Comparison of ENCODE assay signal across 8 cellular contexts in genomic region chr12:56299308-56299852, GRCh38. TPM values are rescaled to one million over a fixed set of nuclear protein-coding genes. Genes with fewer than 3 reads are reported as not detected.
DNase-seq lines count a peak whose midpoint lies in the region; ATAC-seq, FAIRE-seq and TF ChIP-seq lines count a peak whose summit lies in the region.

No MANE protein-coding gene starts in this region.

- no peak for TF ChIP-seq RAD21 in HepG2 (CRISPR knock-in tag; IDR thresholded peaks at IDR 0.05)

- H3K27me3 ChIP-seq in Panc1 (ENCODE audit: control insufficient read depth, insufficient read depth, low read length) (no peaks in the 10 kb centered on the region), HepG2 (ENCODE audit: control insufficient read depth in 1 of 2, insufficient read depth in 2 of 2, low read length in 2 of 2) (no peaks in the 10 kb centered on the region; a peak in 1 of 5 replicates)

- WGBS in HepG2 (ENCODE audit: low lambda C conversion rate): under 1% methylated on average over 8 of the region's 10 CpGs

- peak overlapping the region; percentile 96 to 98 for H3K4me3 Mint-ChIP-seq in stimulated activated naive CD8-positive, alpha-beta T cell treated with anti-CD3 and anti-CD28 coated beads, Interleukin-15, amount 100 ng/mL, for 72 hours

- intact Hi-C loops in Right ventricle myocardium inferior (cut with DNase I): no loop called here
- intact Hi-C loops in cardiac septum (cut with DNase I): no loop called here
- intact Hi-C loops in Panc1 (cut with micrococcal nuclease; ENCODE audit: unreplicated experiment): no loop called here
- intact Hi-C loops in HepG2 (cut with micrococcal nuclease; ENCODE audit: unreplicated experiment): no loop called here

- no peaks in the 10 kb centered on the region for H3K27me3 Mint-ChIP-seq in stimulated activated naive CD8-positive, alpha-beta T cell treated with anti-CD3 and anti-CD28 coated beads, Interleukin-15, amount 100 ng/mL, for 72 hours

- H3K4me2 ChIP-seq in HepG2 (ENCODE audit: low read depth, low read length): peak overlapping the region; percentile 77

- H3K4me1 ChIP-seq in Panc1 (ENCODE audit: control insufficient read depth, insufficient read depth, low read length) (peaks cover 7% of the 10 kb centered on the region), HepG2 (ENCODE audit: insufficient read depth, low read length) (peaks cover 68% of the 10 kb centered on the region)

- peak overlapping the region; percentile 86 for H3K9ac ChIP-seq in HepG2 (ENCODE audit: insufficient read depth, low read depth, low read length)

- H3K36me3 ChIP-seq in Panc1 (ENCODE audit: control insufficient read depth, insufficient read depth, low read length): peaks cover 6% of the 10 kb centered on the region
- H3K36me3 ChIP-seq in HepG2 (replicated peaks in 1 of 2; ENCODE audit: control insufficient read depth in 1 of 2, insufficient read depth in 2 of 2, low read length in 2 of 2): peaks cover 2 to 13% of the 10 kb centered on the region in 2 experiments; a peak in 3 of 5 replicates

- peaks cover 47% of the 10 kb centered on the region for H3K79me2 ChIP-seq in HepG2 (ENCODE audit: insufficient read depth, low read length)

- ATAC-seq in Right ventricle myocardium inferior (peak; percentile 3), Panc1 (no peak), HepG2 (peak; percentile 1; the same call in 2 of the 3 replicates), GM19324 (IDR thresholded peaks at IDR 0.05; ENCODE audit: low FRiP score, unreplicated experiment) (no peak)
- ATAC-seq in stimulated activated naive CD8-positive, alpha-beta T cell treated with anti-CD3 and anti-CD28 coated beads, Interleukin-15, amount 100 ng/mL, for 72 hours: peak; percentile 3

- H2AFZ ChIP-seq in HepG2 (ENCODE audit: low read length): no peak overlapping the region

- FAIRE-seq in HepG2 (lab: Jason Lieb, UNC): peak; percentile 21

- TF ChIP-seq CTCF in Panc1 (IDR thresholded peaks at IDR 0.05) (no peak), cardiac fibroblast (IDR thresholded peaks at IDR 0.05; ENCODE audit: low read depth, low read length) (no peak), HepG2 (CRISPR knock-in tag; IDR thresholded peaks at IDR 0.05) (no peak; the same call in 1 of the 2 replicates)

- peaks cover 55% of the 10 kb centered on the region for H3K4me1 Mint-ChIP-seq in stimulated activated naive CD8-positive, alpha-beta T cell treated with anti-CD3 and anti-CD28 coated beads, Interleukin-15, amount 100 ng/mL, for 72 hours

- peak overlapping the region; percentile 64 to 92 for H3K4me3 ChIP-seq in Panc1 (ENCODE audit: low read depth in 2 of 2, low read length in 2 of 2)
- peak overlapping the region; percentile 73 to 89 for H3K4me3 ChIP-seq in cardiac fibroblast (replicated peaks in 1 of 2; ENCODE audit: low read depth in 2 of 2, low read length in 2 of 2)
- H3K4me3 ChIP-seq in HepG2 (replicated peaks in 1 of 3; ENCODE audit: insufficient read depth in 1 of 3, low read depth in 2 of 3, low read length in 3 of 3): peak overlapping the region; percentile 76 to 97 (median 94)

- no peaks in the 10 kb centered on the region for H3K9me3 ChIP-seq in Panc1 (ENCODE audit: control insufficient read depth, insufficient read depth, low read depth, low read length)
- H3K9me3 ChIP-seq in HepG2 (ENCODE audit: low read length): no peaks in the 10 kb centered on the region

- peak overlapping the region; percentile 95 to 97 for H3K27ac Mint-ChIP-seq in stimulated activated naive CD8-positive, alpha-beta T cell treated with anti-CD3 and anti-CD28 coated beads, Interleukin-15, amount 100 ng/mL, for 72 hours

- peak in 1 of 2 experiments; percentile 38; a peak in 1 of 4 replicates for TF ChIP-seq POLR2A in HepG2 (IDR thresholded peaks at IDR 0.05; ENCODE audit: insufficient read depth in 1 of 2, low read depth in 2 of 2, low read length in 2 of 2)

- BruUV-seq in Panc1 (replicated peaks; lab: Mats Ljungman, UMichigan): no TSS peak
- TSS peak; percentile 59 for BruUV-seq in HepG2 (replicated peaks; lab: Mats Ljungman, UMichigan)

- no peaks in the 10 kb centered on the region; the same call in 1 of the 2 replicates for H4K20me1 ChIP-seq in HepG2 (ENCODE audit: insufficient read depth, low read length)

- DNase-seq in Right ventricle myocardium inferior (ENCODE audit: missing footprints) (no peak), cardiac septum (ENCODE audit: low spot score) (no peak), Panc1 (ENCODE audit: low read depth, low spot score) (no peak), cardiac fibroblast (ENCODE audit: low read depth in 2 of 2) (peak in 1 of 2 donors; percentile 33), HepG2 (ENCODE audit: low spot score) (no peak)
- no peak for DNase-seq in stimulated activated naive CD8-positive, alpha-beta T cell treated with anti-CD3 and anti-CD28 coated beads, Interleukin-15, amount 100 ng/mL, for 72 hours
- DNase-seq in NK-92 treated with Interleukin-12 subunit alpha and Interleukin-12 subunit beta, amount 100 ng/mL, for 24 hours (lab: John Stamatoyannopoulos, UW): no peak

- CTCF ChIA-PET in Panc1 (lab: Charles Lee) (interaction anchor here (1.0 kb wide), 1 partner anchor 110 kb away, joined by 3 read pairs; the partner anchor contains the start of gene SMARCC2), HepG2 (lab: Yijun Ruan, JAX; ENCODE audit: low intra/inter-chr PET ratio, low total read pairs) (no interaction called here)

- TF ChIP-seq EP300 in HepG2 (IDR thresholded peaks at IDR 0.05; ENCODE audit: low read depth in 2 of 2, low read length in 2 of 2) (no peak), HepG2 (CRISPR knock-in tag; IDR thresholded peaks at IDR 0.05; ENCODE audit: borderline replicate concordance) (no peak)

- H3K9me3 Mint-ChIP-seq in stimulated activated naive CD8-positive, alpha-beta T cell treated with anti-CD3 and anti-CD28 coated beads, Interleukin-15, amount 100 ng/mL, for 72 hours: no peaks in the 10 kb centered on the region

- in situ Hi-C loops in Panc1 (cut with HindIII; ENCODE audit: low pct_unique_long_range_greater_than_20kb, low sequenced_read_pairs): no loop called here
- in situ Hi-C loops in HepG2 (cut with HindIII; ENCODE audit: extremely low pct_ligation_motif_present, low pct_unique_long_range_greater_than_20kb): no loop called here

- H3K27ac ChIP-seq in Panc1 (ENCODE audit: low read length): peak overlapping the region; percentile 98
- peak overlapping the region; percentile 96 for H3K27ac ChIP-seq in HepG2 (ENCODE audit: extremely low read length, insufficient read depth, low read length)

- POLR2A ChIA-PET in Panc1 (lab: Charles Lee): no interaction called here
- POLR2A ChIA-PET in HepG2 (lab: Yijun Ruan, JAX): interaction anchor here (0.6 to 2.8 kb wide), 12 partner anchors 10 to 195 kb away, joined by 3 to 16 read pairs (median 4); partner anchors contain the start of genes ANKRD52, COQ10A, ESYT1 and PA2G4

RNA-seq across cellular contexts. Expression of gene CS, which starts 0.8 kb away (rescaled TPM):
- total RNA-seq in Right ventricle myocardium inferior: 799 TPM
- 570 TPM for total RNA-seq in cardiac septum
- 240 TPM for total RNA-seq in Panc1 (2021; ENCODE audit: unreplicated experiment)
- polyA plus RNA-seq in Panc1 (2012; ENCODE audit: insufficient read length): 199 TPM
- 175 and 243 TPM in 2 replicates for total RNA-seq in HepG2 (2016; rRNA removed; fragmentation: Illumina TruSeq; extraction: Trizol)
- 84.6 and 90.4 TPM in 2 replicates for total RNA-seq in HepG2 (2016; cell fraction: cytosol; rRNA removed; fragmentation: Illumina TruSeq; extraction: Trizol; ENCODE audit: low read depth)
- 173 and 226 TPM in 2 replicates for total RNA-seq in HepG2 (2016; cell fraction: insoluble cytoplasmic fraction; rRNA removed; fragmentation: Illumina TruSeq; extraction: Trizol)
- 154 and 164 TPM in 2 replicates for total RNA-seq in HepG2 (2016; cell fraction: membrane; rRNA removed; fragmentation: Illumina TruSeq; extraction: Trizol)
- total RNA-seq in HepG2 (2016; cell fraction: nucleus; rRNA removed; fragmentation: Illumina TruSeq; extraction: Trizol): 167 and 188 TPM in 2 replicates
- polyA plus RNA-seq in HepG2 (2011; rRNA removed): 173 and 177 TPM in 2 replicates
- polyA plus RNA-seq in HepG2 (2011; cell fraction: cytosol; rRNA removed): 103 and 144 TPM in 2 replicates
- polyA plus RNA-seq in HepG2 (2011; cell fraction: nucleus; rRNA removed): 269 and 358 TPM in 2 replicates
- 154 and 155 TPM in 2 replicates for polyA plus RNA-seq in HepG2 (2012)
- 54.5 and 60.2 TPM in 2 replicates for polyA plus RNA-seq in HepG2 (2016; cell fraction: cytosol; fragmentation: Illumina TruSeq; extraction: Trizol; ENCODE audit: low read depth)
- 276 and 332 TPM in 2 replicates for polyA plus RNA-seq in HepG2 (2016; cell fraction: insoluble cytoplasmic fraction; fragmentation: Illumina TruSeq; extraction: Trizol; ENCODE audit: low read depth)
- 169 and 187 TPM in 2 replicates for polyA plus RNA-seq in HepG2 (2016; cell fraction: membrane; fragmentation: Illumina TruSeq; extraction: Trizol; ENCODE audit: low read depth)
- 390 and 405 TPM in 2 replicates for polyA plus RNA-seq in HepG2 (2016; cell fraction: nucleus; fragmentation: Illumina TruSeq; extraction: Trizol; ENCODE audit: insufficient read depth, low read depth)
- polyA minus RNA-seq in HepG2 (2011; rRNA and poly(A)+ RNA removed; ENCODE audit: low replicate concordance): 196 and 204 TPM in 2 replicates
- polyA minus RNA-seq in HepG2 (2011; cell fraction: cytosol; rRNA and poly(A)+ RNA removed): 208 and 227 TPM in 2 replicates
- polyA minus RNA-seq in HepG2 (2011; cell fraction: nucleus; rRNA and poly(A)+ RNA removed): 128 and 180 TPM in 2 replicates

RNA-seq across cellular contexts. Expression of gene CNPY2, which starts 16.4 kb away (rescaled TPM):
- 36.5 TPM for total RNA-seq in Right ventricle myocardium inferior
- 38.0 TPM for total RNA-seq in cardiac septum
- total RNA-seq in Panc1 (2021; ENCODE audit: unreplicated experiment): 115 TPM
- polyA plus RNA-seq in Panc1 (2012; ENCODE audit: insufficient read length): 112 TPM
- total RNA-seq in HepG2 (2016; rRNA removed; fragmentation: Illumina TruSeq; extraction: Trizol): 246 and 356 TPM in 2 replicates
- total RNA-seq in HepG2 (2016; cell fraction: cytosol; rRNA removed; fragmentation: Illumina TruSeq; extraction: Trizol; ENCODE audit: low read depth): 86.2 and 116 TPM in 2 replicates
- 297 and 346 TPM in 2 replicates for total RNA-seq in HepG2 (2016; cell fraction: insoluble cytoplasmic fraction; rRNA removed; fragmentation: Illumina TruSeq; extraction: Trizol)
- 159 and 178 TPM in 2 replicates for total RNA-seq in HepG2 (2016; cell fraction: membrane; rRNA removed; fragmentation: Illumina TruSeq; extraction: Trizol)
- total RNA-seq in HepG2 (2016; cell fraction: nucleus; rRNA removed; fragmentation: Illumina TruSeq; extraction: Trizol): 222 and 249 TPM in 2 replicates
- 250 and 285 TPM in 2 replicates for polyA plus RNA-seq in HepG2 (2011; rRNA removed)
- 234 and 239 TPM in 2 replicates for polyA plus RNA-seq in HepG2 (2011; cell fraction: cytosol; rRNA removed)
- 93.0 and 101 TPM in 2 replicates for polyA plus RNA-seq in HepG2 (2011; cell fraction: nucleus; rRNA removed)
- 153 and 157 TPM in 2 replicates for polyA plus RNA-seq in HepG2 (2012)
- polyA plus RNA-seq in HepG2 (2016; cell fraction: cytosol; fragmentation: Illumina TruSeq; extraction: Trizol; ENCODE audit: low read depth): 111 and 147 TPM in 2 replicates
- 240 and 292 TPM in 2 replicates for polyA plus RNA-seq in HepG2 (2016; cell fraction: insoluble cytoplasmic fraction; fragmentation: Illumina TruSeq; extraction: Trizol; ENCODE audit: low read depth)
- polyA plus RNA-seq in HepG2 (2016; cell fraction: membrane; fragmentation: Illumina TruSeq; extraction: Trizol; ENCODE audit: low read depth): 135 and 177 TPM in 2 replicates
- polyA plus RNA-seq in HepG2 (2016; cell fraction: nucleus; fragmentation: Illumina TruSeq; extraction: Trizol; ENCODE audit: insufficient read depth, low read depth): 388 and 406 TPM in 2 replicates
- 67.5 and 176 TPM in 2 replicates for polyA minus RNA-seq in HepG2 (2011; rRNA and poly(A)+ RNA removed; ENCODE audit: low replicate concordance)
- 51.0 and 58.1 TPM in 2 replicates for polyA minus RNA-seq in HepG2 (2011; cell fraction: cytosol; rRNA and poly(A)+ RNA removed)
- 63.1 and 76.1 TPM in 2 replicates for polyA minus RNA-seq in HepG2 (2011; cell fraction: nucleus; rRNA and poly(A)+ RNA removed)

RNA-seq across cellular contexts. Expression of gene COQ10A, which starts 32.6 kb away (rescaled TPM):
- total RNA-seq in Right ventricle myocardium inferior: 130 TPM
- total RNA-seq in cardiac septum: 86.8 TPM
- 20.0 TPM for total RNA-seq in Panc1 (2021; ENCODE audit: unreplicated experiment)
- polyA plus RNA-seq in Panc1 (2012; ENCODE audit: insufficient read length): 19.9 TPM
- total RNA-seq in HepG2 (2016; rRNA removed; fragmentation: Illumina TruSeq; extraction: Trizol): 18.6 and 21.0 TPM in 2 replicates
- 10.8 and 11.2 TPM in 2 replicates for total RNA-seq in HepG2 (2016; cell fraction: cytosol; rRNA removed; fragmentation: Illumina TruSeq; extraction: Trizol; ENCODE audit: low read depth)
- 20.5 and 20.7 TPM in 2 replicates for total RNA-seq in HepG2 (2016; cell fraction: insoluble cytoplasmic fraction; rRNA removed; fragmentation: Illumina TruSeq; extraction: Trizol)
- total RNA-seq in HepG2 (2016; cell fraction: membrane; rRNA removed; fragmentation: Illumina TruSeq; extraction: Trizol): 19.9 and 20.0 TPM in 2 replicates
- total RNA-seq in HepG2 (2016; cell fraction: nucleus; rRNA removed; fragmentation: Illumina TruSeq; extraction: Trizol): 16.9 and 18.6 TPM in 2 replicates
- 35.3 and 37.3 TPM in 2 replicates for polyA plus RNA-seq in HepG2 (2011; rRNA removed)
- polyA plus RNA-seq in HepG2 (2011; cell fraction: cytosol; rRNA removed): 27.3 and 29.7 TPM in 2 replicates
- polyA plus RNA-seq in HepG2 (2011; cell fraction: nucleus; rRNA removed): 47.9 and 56.5 TPM in 2 replicates
- polyA plus RNA-seq in HepG2 (2012): 14.4 TPM in 2 replicates
- 11.5 and 12.3 TPM in 2 replicates for polyA plus RNA-seq in HepG2 (2016; cell fraction: cytosol; fragmentation: Illumina TruSeq; extraction: Trizol; ENCODE audit: low read depth)
- 20.5 and 20.9 TPM in 2 replicates for polyA plus RNA-seq in HepG2 (2016; cell fraction: insoluble cytoplasmic fraction; fragmentation: Illumina TruSeq; extraction: Trizol; ENCODE audit: low read depth)
- 16.8 and 16.9 TPM in 2 replicates for polyA plus RNA-seq in HepG2 (2016; cell fraction: membrane; fragmentation: Illumina TruSeq; extraction: Trizol; ENCODE audit: low read depth)
- polyA plus RNA-seq in HepG2 (2016; cell fraction: nucleus; fragmentation: Illumina TruSeq; extraction: Trizol; ENCODE audit: insufficient read depth, low read depth): 52.1 and 53.2 TPM in 2 replicates
- 23.4 and 33.2 TPM in 2 replicates for polyA minus RNA-seq in HepG2 (2011; rRNA and poly(A)+ RNA removed; ENCODE audit: low replicate concordance)
- 7.5 and 9.5 TPM in 2 replicates for polyA minus RNA-seq in HepG2 (2011; cell fraction: cytosol; rRNA and poly(A)+ RNA removed)
- polyA minus RNA-seq in HepG2 (2011; cell fraction: nucleus; rRNA and poly(A)+ RNA removed): 33.2 and 35.2 TPM in 2 replicates

RNA-seq across cellular contexts. Expression of gene PAN2, which starts 34.4 kb away (rescaled TPM):
- 45.1 TPM for total RNA-seq in Right ventricle myocardium inferior
- total RNA-seq in cardiac septum: 46.3 TPM
- 71.9 TPM for total RNA-seq in Panc1 (2021; ENCODE audit: unreplicated experiment)
- polyA plus RNA-seq in Panc1 (2012; ENCODE audit: insufficient read length): 39.0 TPM
- total RNA-seq in HepG2 (2016; rRNA removed; fragmentation: Illumina TruSeq; extraction: Trizol): 14.8 and 27.2 TPM in 2 replicates
- total RNA-seq in HepG2 (2016; cell fraction: cytosol; rRNA removed; fragmentation: Illumina TruSeq; extraction: Trizol; ENCODE audit: low read depth): 1.6 and 2.2 TPM in 2 replicates
- 12.7 and 29.9 TPM in 2 replicates for total RNA-seq in HepG2 (2016; cell fraction: insoluble cytoplasmic fraction; rRNA removed; fragmentation: Illumina TruSeq; extraction: Trizol)
- total RNA-seq in HepG2 (2016; cell fraction: membrane; rRNA removed; fragmentation: Illumina TruSeq; extraction: Trizol): 4.4 and 4.6 TPM in 2 replicates
- total RNA-seq in HepG2 (2016; cell fraction: nucleus; rRNA removed; fragmentation: Illumina TruSeq; extraction: Trizol): 46.3 and 53.3 TPM in 2 replicates
- polyA plus RNA-seq in HepG2 (2011; rRNA removed): 61.1 and 68.5 TPM in 2 replicates
- 10.4 and 10.7 TPM in 2 replicates for polyA plus RNA-seq in HepG2 (2011; cell fraction: cytosol; rRNA removed)
- polyA plus RNA-seq in HepG2 (2011; cell fraction: nucleus; rRNA removed): 745 and 829 TPM in 2 replicates
- polyA plus RNA-seq in HepG2 (2012): 59.3 and 76.5 TPM in 2 replicates
- 0.83 TPM in 2 replicates for polyA plus RNA-seq in HepG2 (2016; cell fraction: cytosol; fragmentation: Illumina TruSeq; extraction: Trizol; ENCODE audit: low read depth)
- 11.7 and 13.2 TPM in 2 replicates for polyA plus RNA-seq in HepG2 (2016; cell fraction: insoluble cytoplasmic fraction; fragmentation: Illumina TruSeq; extraction: Trizol; ENCODE audit: low read depth)
- polyA plus RNA-seq in HepG2 (2016; cell fraction: membrane; fragmentation: Illumina TruSeq; extraction: Trizol; ENCODE audit: low read depth): 1.2 and 2.0 TPM in 2 replicates
- polyA plus RNA-seq in HepG2 (2016; cell fraction: nucleus; fragmentation: Illumina TruSeq; extraction: Trizol; ENCODE audit: insufficient read depth, low read depth): 117 and 129 TPM in 2 replicates
- 28.0 and 50.8 TPM in 2 replicates for polyA minus RNA-seq in HepG2 (2011; rRNA and poly(A)+ RNA removed; ENCODE audit: low replicate concordance)
- polyA minus RNA-seq in HepG2 (2011; cell fraction: cytosol; rRNA and poly(A)+ RNA removed): 6.0 and 6.1 TPM in 2 replicates
- polyA minus RNA-seq in HepG2 (2011; cell fraction: nucleus; rRNA and poly(A)+ RNA removed): 91.0 and 105 TPM in 2 replicates

RNA-seq across cellular contexts. Expression of gene IL23A, which starts 39.3 kb away (rescaled TPM):
- total RNA-seq in Right ventricle myocardium inferior (not detected), cardiac septum (not detected), Panc1 (2021; ENCODE audit: unreplicated experiment) (0.41 TPM), HepG2 (2016; rRNA removed; fragmentation: Illumina TruSeq; extraction: Trizol) (0.35 and 0.51 TPM in 2 replicates)
- 0.79 TPM for polyA plus RNA-seq in Panc1 (2012; ENCODE audit: insufficient read length)
- total RNA-seq in HepG2 (2016; cell fraction: cytosol; rRNA removed; fragmentation: Illumina TruSeq; extraction: Trizol; ENCODE audit: low read depth): 0.30 TPM in 1 of 2 replicates, not detected in the other
- total RNA-seq in HepG2 (2016; cell fraction: insoluble cytoplasmic fraction; rRNA removed; fragmentation: Illumina TruSeq; extraction: Trizol): 0.24 TPM in 1 of 2 replicates, not detected in the other
- total RNA-seq in HepG2 (2016; cell fraction: membrane; rRNA removed; fragmentation: Illumina TruSeq; extraction: Trizol): 0.31 and 0.59 TPM in 2 replicates
- not detected in 2 replicates for total RNA-seq in HepG2 (2016; cell fraction: nucleus; rRNA removed; fragmentation: Illumina TruSeq; extraction: Trizol)
- polyA plus RNA-seq in HepG2 (2011; rRNA removed): 0.33 and 0.72 TPM in 2 replicates
- 0.31 and 0.36 TPM in 2 replicates for polyA plus RNA-seq in HepG2 (2011; cell fraction: cytosol; rRNA removed)
- polyA plus RNA-seq in HepG2 (2011; cell fraction: nucleus; rRNA removed): 0.47 and 0.63 TPM in 2 replicates
- 0.48 and 0.75 TPM in 2 replicates for polyA plus RNA-seq in HepG2 (2012)
- polyA plus RNA-seq in HepG2 (2016; cell fraction: cytosol; fragmentation: Illumina TruSeq; extraction: Trizol; ENCODE audit: low read depth): 0.42 and 0.51 TPM in 2 replicates
- polyA plus RNA-seq in HepG2 (2016; cell fraction: insoluble cytoplasmic fraction; fragmentation: Illumina TruSeq; extraction: Trizol; ENCODE audit: low read depth): 0.35 TPM in 1 of 2 replicates, not detected in the other
- polyA plus RNA-seq in HepG2 (2016; cell fraction: membrane; fragmentation: Illumina TruSeq; extraction: Trizol; ENCODE audit: low read depth): 0.70 TPM in 1 of 2 replicates, not detected in the other
- 0.74 and 1.5 TPM in 2 replicates for polyA plus RNA-seq in HepG2 (2016; cell fraction: nucleus; fragmentation: Illumina TruSeq; extraction: Trizol; ENCODE audit: insufficient read depth, low read depth)
- 0.38 TPM in 1 of 2 replicates, not detected in the other for polyA minus RNA-seq in HepG2 (2011; rRNA and poly(A)+ RNA removed; ENCODE audit: low replicate concordance)
- not detected in 2 replicates for polyA minus RNA-seq in HepG2 (2011; cell fraction: cytosol; rRNA and poly(A)+ RNA removed)
- polyA minus RNA-seq in HepG2 (2011; cell fraction: nucleus; rRNA and poly(A)+ RNA removed): not detected in 2 replicates

Comparison
In these comparisons a context has a peak if more than half of its experiments do, and no peak if none do; other contexts are left out.
1. ATAC-seq: peak in Right ventricle myocardium inferior (single experiment), HepG2 (single experiment) and stimulated activated naive CD8-positive, alpha-beta T cell treated with anti-CD3 and anti-CD28 coated beads, Interleukin-15, amount 100 ng/mL, for 72 hours (single experiment); none in Panc1 (single experiment) and GM19324 (single experiment).
2. Peak in every context shown above with its lines, with median percentiles within 50 percentile points of each other: H3K4me3 ChIP-seq.